8 cellular contexts compared by ENCODE assay signal in genomic region chr12:53049582-53050318, GRCh38. TPM values are rescaled to one million over a fixed set of nuclear protein-coding genes. Genes with fewer than 3 reads are reported as not detected.
DNase-seq lines count a peak whose midpoint lies in the region; ATAC-seq and FAIRE-seq lines count a peak whose summit lies in the region.

Gene TNS2 (plus strand): TSS chr12:53050065. CDS start chr12:53050186, 121 bp downstream.

- DNase-seq in G401 (ENCODE audit: low spot score) (no peak), RCC 7860 (ENCODE audit: low spot score) (peak; percentile 38), epidermal melanocyte (ENCODE audit: insufficient read length, low spot score) (peak; percentile 17), midbrain (lab: John Stamatoyannopoulos, UW) (peak; percentile 41)
- no peak for DNase-seq in stimulated activated CD4-positive, alpha-beta T cell treated with anti-CD3 and anti-CD28 coated beads, Interleukin-15, amount 100 ng/mL, for 24 hours

- in situ Hi-C loops in G401 (cut with HindIII; ENCODE audit: low sequenced_read_pairs), result no loop called here

- H3K27ac ChIP-seq in urinary bladder (ENCODE audit: low read depth), result peak within 1 kb of the TSS; percentile 86

- 21% methylated on average over 19 of the region's 19 CpGs for WGBS in urinary bladder

- no peaks in the 10 kb centered on the region for H3K4me1 ChIP-seq in urinary bladder (ENCODE audit: insufficient read depth)

- FAIRE-seq in RCC 7860 (lab: Jason Lieb, UNC), result no peak

- ATAC-seq in HG03565 (IDR thresholded peaks at IDR 0.05; ENCODE audit: unreplicated experiment) (no peak), HG03460 (IDR thresholded peaks at IDR 0.05; ENCODE audit: unreplicated experiment) (no peak)

- peak within 1 kb of the TSS; percentile 59 for H3K4me3 ChIP-seq in urinary bladder (ENCODE audit: low read depth, low read length)

- no peaks in the 10 kb centered on the region for H3K36me3 ChIP-seq in urinary bladder (ENCODE audit: insufficient read depth)

RNA-seq across cellular contexts. Expression of gene TNS2, which starts in this region (rescaled TPM):
- 13.7 and 21.0 TPM in 2 replicates for total RNA-seq in G401 (2014; rRNA removed; shearing (Covaris generic))
- 57.9 TPM for total RNA-seq in urinary bladder
- 178 TPM for polyA plus RNA-seq in urinary bladder

Comparison
In these comparisons a context has a peak if more than half of its experiments do, and no peak if none do; other contexts are left out.
1. DNase-seq: peak in RCC 7860 (single experiment), epidermal melanocyte (single experiment) and midbrain (single experiment); none in G401 (single experiment) and stimulated activated CD4-positive, alpha-beta T cell treated with anti-CD3 and anti-CD28 coated beads, Interleukin-15, amount 100 ng/mL, for 24 hours (single experiment).